14 cellular contexts compared by ENCODE assay signal in the genomic region with DNA sequence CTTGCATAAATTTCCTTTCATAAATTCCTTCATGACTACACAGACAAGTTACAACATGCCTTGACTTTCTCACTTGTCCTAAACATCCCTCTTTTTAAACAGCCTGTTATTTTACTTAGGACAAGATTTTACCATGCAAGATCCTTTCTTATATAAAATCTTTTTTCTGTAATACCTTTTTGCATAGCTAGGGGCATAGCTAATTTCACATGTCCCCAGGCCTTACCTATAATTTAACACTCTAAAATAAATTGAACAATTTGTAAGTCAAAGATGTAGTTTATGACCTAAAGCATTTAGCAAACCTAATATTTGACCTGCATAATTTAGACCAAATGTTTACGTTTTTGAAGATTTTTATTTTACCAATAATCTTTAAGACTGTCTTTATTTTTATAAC.
DNase-seq lines count a peak whose midpoint lies in the region; ATAC-seq and TF ChIP-seq lines count a peak whose summit lies in the region.
"Had no signal": no experiment of that assay in that cellular context is flagged by ENCODE, and none has a peak within 500 bp of the region (broad histone marks: within the 10 kb centered on the region; RNA-seq: fewer than 3 reads in every experiment).

No MANE protein-coding gene starts in this region.

- H3K4me3 ChIP-seq in breast epithelium = no peak overlapping the region
- no peak overlapping the region for H3K4me3 ChIP-seq in left lung
- H3K4me3 ChIP-seq: BLaER1 treated with 17β-estradiol and CSF1 and Interleukin-3, amounts not matched to agents 10 nM and 100 nM; GM12878; GM23248 had no signal

- CTCF ChIA-PET in MCF 10A (lab: Yijun Ruan, JAX) = interaction anchor here (0.6 kb wide), 1 partner anchor 919 kb away, joined by 5 read pairs; no protein-coding TSS in a partner anchor

- H3K27ac Mint-ChIP-seq in MCF 10A (ENCODE audit: low read depth, unreplicated experiment) (peak overlapping the region; percentile 87), chondrocyte (ENCODE audit: unreplicated experiment) (no peak overlapping the region), glutamatergic neuron (ENCODE audit: unreplicated experiment) (no peak overlapping the region), type B pancreatic cell (no peak overlapping the region)

- H3K27me3 Mint-ChIP-seq in MCF 10A (ENCODE audit: insufficient read depth, unreplicated experiment) (no peaks in the 10 kb centered on the region), chondrocyte (ENCODE audit: low read depth) (peaks cover 2% of the 10 kb centered on the region), glutamatergic neuron (ENCODE audit: unreplicated experiment) (no peaks in the 10 kb centered on the region), type B pancreatic cell (no peaks in the 10 kb centered on the region)
- H3K27me3 Mint-ChIP-seq: CD4-positive, alpha-beta memory T cell had no signal

- H3K9me3 ChIP-seq in breast epithelium = no peaks in the 10 kb centered on the region
- H3K9me3 ChIP-seq in left lung = peaks cover 0 to 4% of the 10 kb centered on the region in 2 donors
- H3K9me3 ChIP-seq: BLaER1 treated with 17β-estradiol and CSF1 and Interleukin-3, amounts not matched to agents 10 nM and 100 nM had no signal

- H3K4me3 Mint-ChIP-seq in MCF 10A (ENCODE audit: unreplicated experiment) (no peak overlapping the region), chondrocyte (ENCODE audit: unreplicated experiment) (no peak overlapping the region), glutamatergic neuron (ENCODE audit: unreplicated experiment) (no peak overlapping the region), type B pancreatic cell (no peak overlapping the region)
- H3K4me3 Mint-ChIP-seq: CD4-positive, alpha-beta memory T cell had no signal

- intact Hi-C loops in MCF 10A (cut with micrococcal nuclease) (no loop called here), breast epithelium (cut with DNase I; ENCODE audit: low total_unique reads) (no loop called here), left lung (cut with DNase I) (no loop called here)

- H3K4me1 Mint-ChIP-seq in MCF 10A (ENCODE audit: insufficient read depth, unreplicated experiment) (no peaks in the 10 kb centered on the region), chondrocyte (ENCODE audit: low read depth) (no peaks in the 10 kb centered on the region), glutamatergic neuron (ENCODE audit: low read depth, unreplicated experiment) (no peaks in the 10 kb centered on the region), type B pancreatic cell (ENCODE audit: unreplicated experiment) (no peaks in the 10 kb centered on the region)
- H3K4me1 Mint-ChIP-seq: CD4-positive, alpha-beta memory T cell had no signal

- H3K36me3 ChIP-seq in breast epithelium = no peaks in the 10 kb centered on the region
- H3K36me3 ChIP-seq in left lung = no peaks in the 10 kb centered on the region
- H3K36me3 ChIP-seq: BLaER1 treated with 17β-estradiol and CSF1 and Interleukin-3, amounts not matched to agents 10 nM and 100 nM had no signal

- H3K4me1 ChIP-seq in breast epithelium (no peaks in the 10 kb centered on the region), left lung (no peaks in the 10 kb centered on the region)
- H3K4me1 ChIP-seq: BLaER1 treated with 17β-estradiol and CSF1 and Interleukin-3, amounts not matched to agents 10 nM and 100 nM had no signal

- H3K36me3 Mint-ChIP-seq in MCF 10A (ENCODE audit: insufficient read depth, unreplicated experiment) (peaks cover 6% of the 10 kb centered on the region), chondrocyte (ENCODE audit: low read depth) (no peaks in the 10 kb centered on the region), glutamatergic neuron (ENCODE audit: unreplicated experiment) (no peaks in the 10 kb centered on the region), type B pancreatic cell (no peaks in the 10 kb centered on the region)
- H3K36me3 Mint-ChIP-seq: CD4-positive, alpha-beta memory T cell had no signal

- H3K27me3 ChIP-seq in breast epithelium = no peaks in the 10 kb centered on the region
- H3K27me3 ChIP-seq in left lung = no peaks in the 10 kb centered on the region
- H3K27me3 ChIP-seq: BLaER1 treated with 17β-estradiol and CSF1 and Interleukin-3, amounts not matched to agents 10 nM and 100 nM had no signal

- POLR2A ChIA-PET in MCF 10A (lab: Yijun Ruan, JAX) = no interaction called here

- no peaks in the 10 kb centered on the region for H3K9me3 Mint-ChIP-seq in MCF 10A (ENCODE audit: unreplicated experiment)
- no peaks in the 10 kb centered on the region for H3K9me3 Mint-ChIP-seq in chondrocyte (ENCODE audit: low read depth)
- no peaks in the 10 kb centered on the region for H3K9me3 Mint-ChIP-seq in glutamatergic neuron (ENCODE audit: unreplicated experiment)
- H3K9me3 Mint-ChIP-seq in type B pancreatic cell = no peaks in the 10 kb centered on the region

- H3K27ac ChIP-seq in breast epithelium (no peak overlapping the region), left lung (no peak overlapping the region)
- H3K27ac ChIP-seq: BLaER1 treated with 17β-estradiol and CSF1 and Interleukin-3, amounts not matched to agents 10 nM and 100 nM; GM23248 had no signal

- DNase-seq in MCF 10A (ENCODE audit: unreplicated experiment) = peak; percentile 24
- no peak for DNase-seq in breast epithelium (ENCODE audit: low spot score in 2 of 2)
- no peak for DNase-seq in chondrocyte (ENCODE audit: low spot score)
- DNase-seq in glutamatergic neuron = no peak
- DNase-seq in type B pancreatic cell (ENCODE audit: extremely low spot score, unreplicated experiment) = no peak
- DNase-seq in OCI-M2 (lab: John Stamatoyannopoulos, UW; ENCODE audit: unreplicated experiment) = no peak
- DNase-seq in left lung = no peak
- no peak for DNase-seq in RPMI8226
- DNase-seq: 8988T; CD4-positive, alpha-beta memory T cell; DMS79; GM23248 had no signal

- no peak for ATAC-seq in left lung
- ATAC-seq: GM12878 had no signal

- TF ChIP-seq CTCF in MCF 10A (IDR thresholded peaks at IDR 0.05; ENCODE audit: unreplicated experiment) (no peak), breast epithelium (IDR thresholded peaks at IDR 0.05) (no peak), chondrocyte (IDR thresholded peaks at IDR 0.05) (peak; percentile 19), glutamatergic neuron (IDR thresholded peaks at IDR 0.05; ENCODE audit: partially characterized antibody, unreplicated experiment) (peak; percentile 27), type B pancreatic cell (conservative IDR thresholded peaks at IDR 0.05) (peak; percentile 51), left lung (IDR thresholded peaks at IDR 0.05) (no peak)

- BruUV-seq in MCF 10A (replicated peaks; lab: Mats Ljungman, UMichigan) = no TSS peak

- TF ChIP-seq POLR2A in breast epithelium (IDR thresholded peaks at IDR 0.05) = no peak

Comparison
In these comparisons a context has a peak if more than half of its experiments do, and no peak if none do; other contexts are left out.
1. CTCF ChIP-seq: peak in chondrocyte (single experiment), glutamatergic neuron (single experiment) and type B pancreatic cell (single experiment); none in MCF 10A (single experiment), breast epithelium (0 of 3) and left lung (0 of 2).